ENCODE assay signal across 12 cellular contexts in the genomic region with DNA sequence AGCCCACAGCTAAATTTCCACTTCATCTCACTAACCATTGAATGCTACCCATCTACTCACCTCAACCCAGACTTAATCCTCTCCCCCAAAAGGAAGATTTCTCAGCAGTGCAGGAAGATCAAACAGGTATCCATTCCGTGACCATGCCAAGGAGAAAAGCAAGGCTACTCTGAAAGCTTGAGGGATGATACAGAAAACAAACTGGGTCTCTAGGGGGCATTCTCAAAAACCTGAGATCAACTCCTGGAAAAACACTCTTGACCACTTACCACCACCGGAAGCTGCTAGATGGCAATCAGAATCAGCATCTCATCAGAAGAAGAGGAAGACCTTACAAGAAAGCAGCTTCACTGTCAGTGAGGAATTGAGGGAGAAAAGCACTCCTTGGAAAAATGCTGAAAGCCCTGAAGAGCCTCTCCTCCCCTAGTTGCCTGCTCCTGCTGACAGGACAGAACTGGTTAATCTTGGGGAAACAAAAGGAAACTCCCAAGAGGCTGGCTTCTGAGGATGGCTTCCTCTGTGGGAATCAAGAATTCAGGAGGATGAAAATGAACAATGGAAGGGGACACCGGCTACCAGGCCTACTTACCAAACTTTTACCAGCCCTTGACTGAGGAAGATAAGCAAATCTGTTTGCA. TPM values are rescaled to one million over a fixed set of nuclear protein-coding genes. Genes with fewer than 3 reads are reported as not detected.
A peak's percentile ranks its signal among the peaks of the same experiment; 100 is the strongest.
DNase-seq lines count a peak whose midpoint lies in the region; ATAC-seq and TF ChIP-seq lines count a peak whose summit lies in the region.
"Had no signal": no experiment of that assay in that cellular context is flagged by ENCODE, and none has a peak within 500 bp of the region (broad histone marks: within the 10 kb centered on the region; RNA-seq: fewer than 3 reads in every experiment).

A gene with protein sequence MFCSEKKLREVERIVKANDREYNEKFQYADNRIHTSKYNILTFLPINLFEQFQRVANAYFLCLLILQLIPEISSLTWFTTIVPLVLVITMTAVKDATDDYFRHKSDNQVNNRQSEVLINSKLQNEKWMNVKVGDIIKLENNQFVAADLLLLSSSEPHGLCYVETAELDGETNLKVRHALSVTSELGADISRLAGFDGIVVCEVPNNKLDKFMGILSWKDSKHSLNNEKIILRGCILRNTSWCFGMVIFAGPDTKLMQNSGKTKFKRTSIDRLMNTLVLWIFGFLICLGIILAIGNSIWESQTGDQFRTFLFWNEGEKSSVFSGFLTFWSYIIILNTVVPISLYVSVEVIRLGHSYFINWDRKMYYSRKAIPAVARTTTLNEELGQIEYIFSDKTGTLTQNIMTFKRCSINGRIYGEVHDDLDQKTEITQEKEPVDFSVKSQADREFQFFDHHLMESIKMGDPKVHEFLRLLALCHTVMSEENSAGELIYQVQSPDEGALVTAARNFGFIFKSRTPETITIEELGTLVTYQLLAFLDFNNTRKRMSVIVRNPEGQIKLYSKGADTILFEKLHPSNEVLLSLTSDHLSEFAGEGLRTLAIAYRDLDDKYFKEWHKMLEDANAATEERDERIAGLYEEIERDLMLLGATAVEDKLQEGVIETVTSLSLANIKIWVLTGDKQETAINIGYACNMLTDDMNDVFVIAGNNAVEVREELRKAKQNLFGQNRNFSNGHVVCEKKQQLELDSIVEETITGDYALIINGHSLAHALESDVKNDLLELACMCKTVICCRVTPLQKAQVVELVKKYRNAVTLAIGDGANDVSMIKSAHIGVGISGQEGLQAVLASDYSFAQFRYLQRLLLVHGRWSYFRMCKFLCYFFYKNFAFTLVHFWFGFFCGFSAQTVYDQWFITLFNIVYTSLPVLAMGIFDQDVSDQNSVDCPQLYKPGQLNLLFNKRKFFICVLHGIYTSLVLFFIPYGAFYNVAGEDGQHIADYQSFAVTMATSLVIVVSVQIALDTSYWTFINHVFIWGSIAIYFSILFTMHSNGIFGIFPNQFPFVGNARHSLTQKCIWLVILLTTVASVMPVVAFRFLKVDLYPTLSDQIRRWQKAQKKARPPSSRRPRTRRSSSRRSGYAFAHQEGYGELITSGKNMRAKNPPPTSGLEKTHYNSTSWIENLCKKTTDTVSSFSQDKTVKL (minus strand): TSS at position 171 of the 638 bp plus-strand sequence. CDS start 12,267 bp downstream, outside the sequence.

- H3K4me3 Mint-ChIP-seq in activated CD8-positive, alpha-beta T cell treated with anti-CD3 and anti-CD28 coated beads for 36 hours: peak within 1 kb of the TSS; percentile 68
- H3K4me3 Mint-ChIP-seq: CD4-positive, alpha-beta T cell had no signal

- POLR2A ChIA-PET in activated CD8-positive, alpha-beta T cell treated with anti-CD3 and anti-CD28 coated beads for 36 hours (lab: Charles Lee): interaction anchor here (1.0 to 1.2 kb wide), 2 partner anchors 9 to 1180 kb away, joined by 3 read pairs; no protein-coding TSS in a partner anchor

- H3K4me3 ChIP-seq in BLaER1: no peak within 1 kb of the TSS

- no peaks in the 10 kb centered on the region for H3K9me3 ChIP-seq in BLaER1

- H3K4me1 Mint-ChIP-seq in activated CD8-positive, alpha-beta T cell treated with anti-CD3 and anti-CD28 coated beads for 36 hours (ENCODE audit: low read depth): peaks cover 16% of the 10 kb centered on the region

- no peak for TF ChIP-seq CTCF in activated CD8-positive, alpha-beta T cell treated with anti-CD3 and anti-CD28 coated beads for 36 hours (IDR thresholded peaks at IDR 0.05)

- peaks cover 11% of the 10 kb centered on the region for H3K9me3 Mint-ChIP-seq in activated CD8-positive, alpha-beta T cell treated with anti-CD3 and anti-CD28 coated beads for 36 hours

- H3K4me2 ChIP-seq in BLaER1: peak within 1 kb of the TSS; percentile 15

- H3K36me3 ChIP-seq in BLaER1: no peaks in the 10 kb centered on the region

- no peak within 1 kb of the TSS for H3K9ac ChIP-seq in BLaER1

- H3K36me3 Mint-ChIP-seq in activated CD8-positive, alpha-beta T cell treated with anti-CD3 and anti-CD28 coated beads for 36 hours (ENCODE audit: low read depth): peaks cover 9% of the 10 kb centered on the region

- CTCF ChIA-PET in activated CD8-positive, alpha-beta T cell treated with anti-CD3 and anti-CD28 coated beads for 36 hours (lab: Charles Lee): interaction anchor here (1.0 to 1.2 kb wide), 3 partner anchors 9 to 64 kb away, joined by 3 to 5 read pairs (median 4); no protein-coding TSS in a partner anchor

- no peaks in the 10 kb centered on the region for H4K20me1 ChIP-seq in BLaER1

- no peaks in the 10 kb centered on the region for H3K27me3 ChIP-seq in BLaER1

- H3K27ac ChIP-seq in BLaER1: no peak within 1 kb of the TSS

- peak; percentile 81 for DNase-seq in KG1 (lab: John Stamatoyannopoulos, UW)
- DNase-seq in activated CD8-positive, alpha-beta T cell treated with anti-CD3 and anti-CD28 coated beads for 36 hours: peak; percentile 40
- DNase-seq in mucosa of gallbladder (ENCODE audit: low spot score): no peak
- no peak for DNase-seq in kidney tubule cell (ENCODE audit: low spot score)
- no peak for DNase-seq in NCI-H2081 treated with DMSO at 0.1 percent for 48 hours (lab: John Stamatoyannopoulos, UW)
- DNase-seq: CD4-positive, alpha-beta T cell; NCI-H1694; posterior cingulate gyrus had no signal

- H3K27ac Mint-ChIP-seq in activated CD8-positive, alpha-beta T cell treated with anti-CD3 and anti-CD28 coated beads for 36 hours: peak within 1 kb of the TSS; percentile 81
- H3K27ac Mint-ChIP-seq: CD4-positive, alpha-beta T cell had no signal

- peaks cover 6% of the 10 kb centered on the region for H3K27me3 Mint-ChIP-seq in activated CD8-positive, alpha-beta T cell treated with anti-CD3 and anti-CD28 coated beads for 36 hours

- peak; percentile 57 for ATAC-seq in activated CD8-positive, alpha-beta T cell treated with anti-CD3 and anti-CD28 coated beads for 36 hours
- ATAC-seq in HG03135 (IDR thresholded peaks at IDR 0.05; ENCODE audit: unreplicated experiment) (no peak), GM21423 (IDR thresholded peaks at IDR 0.05; ENCODE audit: unreplicated experiment) (no peak)
- ATAC-seq: Panc1 had no signal

- intact Hi-C loops in activated CD8-positive, alpha-beta T cell treated with anti-CD3 and anti-CD28 coated beads for 36 hours (cut with micrococcal nuclease): no loop called here

- peaks cover 13% of the 10 kb centered on the region for H3K4me1 ChIP-seq in BLaER1

RNA-seq across cellular contexts. Expression of the gene that starts here (rescaled TPM):
- 1 to 10 TPM; 4.6 to 5.8 TPM for total RNA-seq in activated CD8-positive, alpha-beta T cell treated with anti-CD3 and anti-CD28 coated beads for 36 hours
- total RNA-seq in mucosa of gallbladder: 15.8 TPM

Comparison
In these comparisons a context has a peak if more than half of its experiments do, and no peak if none do; other contexts are left out.
1. DNase-seq: peak in KG1 (single experiment) and activated CD8-positive, alpha-beta T cell treated with anti-CD3 and anti-CD28 coated beads for 36 hours (single experiment); none in mucosa of gallbladder (single experiment), kidney tubule cell (single experiment) and NCI-H2081 treated with DMSO at 0.1 percent for 48 hours (single experiment).